In genomic region chr2:46803911-46804670, GRCh38 we compare ENCODE assay signal across 12 cellular contexts.
DNase-seq lines count a peak whose midpoint lies in the region; TF ChIP-seq lines count a peak whose summit lies in the region.
"Had no signal": no experiment of that assay in that cellular context is flagged by ENCODE, and none has a peak within 500 bp of the region (broad histone marks: within the 10 kb centered on the region; RNA-seq: fewer than 3 reads in every experiment).

No MANE protein-coding gene starts in this region.

- intact Hi-C loops in esophagus muscularis mucosa (cut with DNase I) (no loop called here), transverse colon (cut with DNase I; ENCODE audit: low total_unique reads) (no loop called here)
- intact Hi-C loops in activated CD4-positive, alpha-beta T cell treated with anti-CD3 and anti-CD28 coated beads, Interleukin-2, amount 10 ng/mL, durations not matched to agents 24 days and 14 days (cut with micrococcal nuclease): no loop called here

- H2AK5ac ChIP-seq in neuronal stem cell (ENCODE audit: low read depth, low read length): no peak overlapping the region

- H2BK15ac ChIP-seq in neuronal stem cell (ENCODE audit: low read length): no peak overlapping the region

- no peak overlapping the region for H2AFZ ChIP-seq in neuronal stem cell (ENCODE audit: low read length)

- H3K4me1 ChIP-seq in BLaER1: peaks cover 34% of the 10 kb centered on the region
- peaks cover 0 to 24% (median 14%) of the 10 kb centered on the region in 4 donors for H3K4me1 ChIP-seq in esophagus muscularis mucosa
- H3K4me1 ChIP-seq in neuronal stem cell (ENCODE audit: control insufficient read depth in 2 of 2, insufficient read depth in 1 of 2, low read depth in 1 of 2, low read length in 2 of 2): no peaks in the 10 kb centered on the region
- peaks cover 0 to 3% (median 0%) of the 10 kb centered on the region in 4 donors for H3K4me1 ChIP-seq in transverse colon
- no peaks in the 10 kb centered on the region for H3K4me1 ChIP-seq in effector memory CD4-positive, alpha-beta T cell (ENCODE audit: control insufficient read depth, insufficient read depth, low read length, poor library complexity, severe bottlenecking)

- H3K9me3 Mint-ChIP-seq in activated CD4-positive, alpha-beta T cell treated with anti-CD3 and anti-CD28 coated beads, Interleukin-2, amount 10 ng/mL, durations not matched to agents 24 days and 14 days: no peaks in the 10 kb centered on the region
- H3K9me3 Mint-ChIP-seq: activated T-helper 17 cell treated with anti-CD3 and anti-CD28 coated beads, Interleukin-2, amount 50 U/mL, for 72 hours; T-helper 2 cell treated with Interferon-gamma antibody and Interleukin-4, amounts not matched to agents 5 μg/mL and 100 μg/mL, for 36 hours had no signal

- TF ChIP-seq EP300 in esophagus muscularis mucosa (IDR thresholded peaks at IDR 0.05) (no peak), transverse colon (IDR thresholded peaks at IDR 0.05; ENCODE audit: low read depth) (no peak)

- H2BK5ac ChIP-seq in neuronal stem cell (ENCODE audit: low read length): no peak overlapping the region

- no peak overlapping the region for H2BK120ac ChIP-seq in neuronal stem cell (ENCODE audit: low read depth, low read length)

- H3K9ac ChIP-seq in BLaER1 (no peak overlapping the region), neuronal stem cell (ENCODE audit: low read depth, low read length, poor library complexity) (no peak overlapping the region)

- no peak overlapping the region for H3K4ac ChIP-seq in neuronal stem cell (ENCODE audit: low read length)

- no peak overlapping the region for H3K4me3 Mint-ChIP-seq in activated CD4-positive, alpha-beta T cell treated with anti-CD3 and anti-CD28 coated beads, Interleukin-2, amount 10 ng/mL, durations not matched to agents 24 days and 14 days
- H3K4me3 Mint-ChIP-seq: activated T-helper 17 cell treated with anti-CD3 and anti-CD28 coated beads, Interleukin-2, amount 50 U/mL, for 72 hours; T-helper 2 cell treated with Interferon-gamma antibody and Interleukin-4, amounts not matched to agents 5 μg/mL and 100 μg/mL, for 36 hours had no signal

- no peak overlapping the region for H4K8ac ChIP-seq in neuronal stem cell (ENCODE audit: low read depth, low read length)

- H3K79me1 ChIP-seq in neuronal stem cell (ENCODE audit: low read depth, low read length): no peaks in the 10 kb centered on the region

- 0 out of 2 replicates have a peak overlapping the region, but pooled peaks have one; percentile 19 for H3K4me2 ChIP-seq in BLaER1
- H3K4me2 ChIP-seq in neuronal stem cell (ENCODE audit: insufficient read depth, low read length, poor library complexity, severe bottlenecking): no peak overlapping the region

- H2BK12ac ChIP-seq in neuronal stem cell (ENCODE audit: low read length): no peak overlapping the region

- no peaks in the 10 kb centered on the region for H3K36me3 Mint-ChIP-seq in activated CD4-positive, alpha-beta T cell treated with anti-CD3 and anti-CD28 coated beads, Interleukin-2, amount 10 ng/mL, durations not matched to agents 24 days and 14 days (ENCODE audit: low read depth)

- TF ChIP-seq CTCF in esophagus muscularis mucosa (IDR thresholded peaks at IDR 0.05): no peak
- TF ChIP-seq CTCF in transverse colon (IDR thresholded peaks at IDR 0.05): no peak

- peak; percentile 65 for DNase-seq in NCI-H226
- peak; percentile 68 for DNase-seq in esophagus muscularis mucosa (ENCODE audit: extremely low spot score)
- DNase-seq in neuronal stem cell (ENCODE audit: low spot score): no peak
- DNase-seq in NCI-H1048 (lab: John Stamatoyannopoulos, UW): no peak
- DNase-seq in transverse colon: no peak
- DNase-seq in activated CD4-positive, alpha-beta T cell treated with anti-CD3 and anti-CD28 coated beads, Interleukin-2, amount 10 ng/mL, durations not matched to agents 24 days and 14 days: no peak
- DNase-seq in effector memory CD4-positive, alpha-beta T cell: no peak
- DNase-seq: NCI-H446 treated with DMSO at 0.1 percent for 48 hours, trophoblast cell had no signal

- no peaks in the 10 kb centered on the region for H3K9me3 ChIP-seq in BLaER1
- H3K9me3 ChIP-seq in esophagus muscularis mucosa: no peaks in the 10 kb centered on the region
- no peaks in the 10 kb centered on the region for H3K9me3 ChIP-seq in neuronal stem cell (replicated peaks in 1 of 2; ENCODE audit: control insufficient read depth in 2 of 2, insufficient read depth in 1 of 2, low read depth in 1 of 2, low read length in 2 of 2)
- no peaks in the 10 kb centered on the region for H3K9me3 ChIP-seq in transverse colon
- H3K9me3 ChIP-seq in effector memory CD4-positive, alpha-beta T cell (ENCODE audit: control insufficient read depth, low read length): no peaks in the 10 kb centered on the region

- no peak overlapping the region for H4K91ac ChIP-seq in neuronal stem cell (ENCODE audit: low read depth, low read length, poor library complexity)

- H3K23ac ChIP-seq in neuronal stem cell (ENCODE audit: low read depth, low read length, poor library complexity): peak overlapping the region; percentile 27

- in situ Hi-C loops in transverse colon (cut with MboI; ENCODE audit: low pct_ligation_motif_present in 1 of 4, low pct_unique_long_range_greater_than_20kb in 1 of 4, low sequenced_read_pairs in 3 of 4): no loop called here

- no peak overlapping the region for H3K27ac ChIP-seq in BLaER1
- peak overlapping the region in 1 of 4 donors; percentile 7 for H3K27ac ChIP-seq in esophagus muscularis mucosa (replicated peaks in 1 of 4)
- no peak overlapping the region for H3K27ac ChIP-seq in neuronal stem cell (replicated peaks; ENCODE audit: low read length)
- no peak overlapping the region for H3K27ac ChIP-seq in transverse colon
- no peak overlapping the region for H3K27ac ChIP-seq in effector memory CD4-positive, alpha-beta T cell (ENCODE audit: insufficient read depth, low read length, poor library complexity, severe bottlenecking)

- H3K27ac Mint-ChIP-seq in activated CD4-positive, alpha-beta T cell treated with anti-CD3 and anti-CD28 coated beads, Interleukin-2, amount 10 ng/mL, durations not matched to agents 24 days and 14 days: no peak overlapping the region
- H3K27ac Mint-ChIP-seq: activated T-helper 17 cell treated with anti-CD3 and anti-CD28 coated beads, Interleukin-2, amount 50 U/mL, for 72 hours; T-helper 2 cell treated with Interferon-gamma antibody and Interleukin-4, amounts not matched to agents 5 μg/mL and 100 μg/mL, for 36 hours had no signal

- peaks cover 6% of the 10 kb centered on the region for H3K27me3 Mint-ChIP-seq in activated CD4-positive, alpha-beta T cell treated with anti-CD3 and anti-CD28 coated beads, Interleukin-2, amount 10 ng/mL, durations not matched to agents 24 days and 14 days

- H3K4me1 Mint-ChIP-seq in activated CD4-positive, alpha-beta T cell treated with anti-CD3 and anti-CD28 coated beads, Interleukin-2, amount 10 ng/mL, durations not matched to agents 24 days and 14 days: no peaks in the 10 kb centered on the region
- H3K4me1 Mint-ChIP-seq: activated T-helper 17 cell treated with anti-CD3 and anti-CD28 coated beads, Interleukin-2, amount 50 U/mL, for 72 hours had no signal

- H3K14ac ChIP-seq in neuronal stem cell (ENCODE audit: low read length): peak overlapping the region; percentile 32

- peak overlapping the region; percentile 4 for H3K18ac ChIP-seq in neuronal stem cell (ENCODE audit: low read length)

- no peaks in the 10 kb centered on the region for H3K36me3 ChIP-seq in BLaER1
- no peaks in the 10 kb centered on the region for H3K36me3 ChIP-seq in esophagus muscularis mucosa
- H3K36me3 ChIP-seq in neuronal stem cell (replicated peaks in 1 of 2; ENCODE audit: control insufficient read depth in 2 of 2, insufficient read depth in 2 of 2, low read length in 2 of 2): no peaks in the 10 kb centered on the region
- H3K36me3 ChIP-seq in transverse colon: no peaks in the 10 kb centered on the region
- H3K36me3 ChIP-seq in effector memory CD4-positive, alpha-beta T cell (ENCODE audit: control insufficient read depth, insufficient read depth, low read length): no peaks in the 10 kb centered on the region

- TF ChIP-seq POLR2A in esophagus muscularis mucosa (IDR thresholded peaks at IDR 0.05; ENCODE audit: low read depth): no peak
- no peak for TF ChIP-seq POLR2A in transverse colon (IDR thresholded peaks at IDR 0.05)

- H4K20me1 ChIP-seq in BLaER1: no peaks in the 10 kb centered on the region

- WGBS in esophagus muscularis mucosa: 70% methylated on average over 15 of the region's 15 CpGs
- WGBS in neuronal stem cell (ENCODE audit: extremely low coverage in 2 of 2, insufficient read length in 2 of 2, insufficient replicate concordance in 1 of 2), 2 donors: no CpG with 5 or more reads among the region's 15 CpGs
- WGBS in transverse colon (ENCODE audit: low coverage in 1 of 2), 2 donors: 34 to 60% methylated on average over 9 to 15 of the region's 15 CpGs

- H3K4me3 ChIP-seq in BLaER1 (no peak overlapping the region), esophagus muscularis mucosa (no peak overlapping the region), neuronal stem cell (ENCODE audit: low read length in 2 of 2) (no peak overlapping the region), transverse colon (no peak overlapping the region)
- H3K4me3 ChIP-seq in effector memory CD4-positive, alpha-beta T cell (ENCODE audit: insufficient read depth, low read depth, low read length, poor library complexity, severe bottlenecking): no peak overlapping the region

- H3K27me3 ChIP-seq in BLaER1 (no peaks in the 10 kb centered on the region), esophagus muscularis mucosa (no peaks in the 10 kb centered on the region), neuronal stem cell (ENCODE audit: control insufficient read depth in 3 of 3, insufficient read depth in 3 of 3, low read depth in 1 of 3, low read length in 3 of 3) (peaks cover 0 to 18% (median 0%) of the 10 kb centered on the region in 3 experiments), transverse colon (no peaks in the 10 kb centered on the region)
- no peaks in the 10 kb centered on the region for H3K27me3 ChIP-seq in effector memory CD4-positive, alpha-beta T cell (replicated peaks; ENCODE audit: control insufficient read depth, insufficient read depth, low read length, poor library complexity, severe bottlenecking)

Comparison
In these comparisons a context has a peak if more than half of its experiments do, and no peak if none do; other contexts are left out.
1. DNase-seq: peak in NCI-H226 (single experiment) and esophagus muscularis mucosa (single experiment); none in neuronal stem cell (single experiment), NCI-H1048 (single experiment), transverse colon (single experiment), activated CD4-positive, alpha-beta T cell treated with anti-CD3 and anti-CD28 coated beads, Interleukin-2, amount 10 ng/mL, durations not matched to agents 24 days and 14 days (single experiment) and effector memory CD4-positive, alpha-beta T cell (0 of 3).